ENCODE assay signal across 2 cellular contexts in genomic region chr10:31464552-31464951, GRCh38.
TF ChIP-seq lines count a peak whose summit lies in the region.

No MANE protein-coding gene starts in this region.

TF ChIP-seq in HepG2, 621 proteins besides CTCF, POLR2A, EP300 and RAD21:
- TF ChIP-seq ZNF512 (CRISPR knock-in tag; IDR thresholded peaks at IDR 0.05) (no peak), MED1 (CRISPR knock-in tag; IDR thresholded peaks at IDR 0.05) (no peak), ZNF484 (CRISPR knock-in tag; IDR thresholded peaks at IDR 0.05; ENCODE audit: borderline replicate concordance, low read depth) (no peak), ZNF136 (CRISPR knock-in tag; IDR thresholded peaks at IDR 0.05; ENCODE audit: low read depth) (peak; percentile 84; the same call in 1 of the 2 replicates), ZFP1 (CRISPR knock-in tag; IDR thresholded peaks at IDR 0.05) (peak; percentile 64; the same call in 1 of the 2 replicates), PRPF4 (IDR thresholded peaks at IDR 0.05; ENCODE audit: low read depth, low read length, poor library complexity, severe bottlenecking) (no peak), ZNF781 (CRISPR knock-in tag; IDR thresholded peaks at IDR 0.05; ENCODE audit: borderline replicate concordance, not compliant biosample characterization) (no peak), ZNF20 (CRISPR knock-in tag; IDR thresholded peaks at IDR 0.05) (no peak)
- TF ChIP-seq, protein P1, sequence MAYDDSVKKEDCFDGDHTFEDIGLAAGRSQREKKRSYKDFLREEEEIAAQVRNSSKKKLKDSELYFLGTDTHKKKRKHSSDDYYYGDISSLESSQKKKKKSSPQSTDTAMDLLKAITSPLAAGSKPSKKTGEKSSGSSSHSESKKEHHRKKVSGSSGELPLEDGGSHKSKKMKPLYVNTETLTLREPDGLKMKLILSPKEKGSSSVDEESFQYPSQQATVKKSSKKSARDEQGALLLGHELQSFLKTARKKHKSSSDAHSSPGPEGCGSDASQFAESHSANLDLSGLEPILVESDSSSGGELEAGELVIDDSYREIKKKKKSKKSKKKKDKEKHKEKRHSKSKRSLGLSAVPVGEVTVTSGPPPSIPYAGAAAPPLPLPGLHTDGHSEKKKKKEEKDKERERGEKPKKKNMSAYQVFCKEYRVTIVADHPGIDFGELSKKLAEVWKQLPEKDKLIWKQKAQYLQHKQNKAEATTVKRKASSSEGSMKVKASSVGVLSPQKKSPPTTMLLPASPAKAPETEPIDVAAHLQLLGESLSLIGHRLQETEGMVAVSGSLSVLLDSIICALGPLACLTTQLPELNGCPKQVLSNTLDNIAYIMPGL (CRISPR knock-in tag; IDR thresholded peaks at IDR 0.05; ENCODE audit: borderline replicate concordance in 1 of 2, low read depth in 1 of 2): no peak

TF ChIP-seq in GM12878, 131 proteins besides CTCF, POLR2A, EP300 and RAD21 (continued from another document):
- TF ChIP-seq TCF3 (IDR thresholded peaks at IDR 0.05; ENCODE audit: borderline replicate concordance, insufficient read depth, low read depth, low read length) (no peak), MYC (IDR thresholded peaks at IDR 0.05; ENCODE audit: insufficient read depth, insufficient read length, insufficient replicate concordance, low read length, severe bottlenecking) (no peak), IRF5 (IDR thresholded peaks at IDR 0.05; ENCODE audit: borderline replicate concordance) (no peak), POU2F2 (IDR thresholded peaks at IDR 0.05; ENCODE audit: borderline replicate concordance, low read depth, low read length) (peak; percentile 69; the same call in 1 of the 3 replicates), TCF7 (IDR thresholded peaks at IDR 0.05; ENCODE audit: borderline replicate concordance) (0 out of 2 replicates have a peak, but pooled peaks have one; percentile 23), MYB (IDR thresholded peaks at IDR 0.05; ENCODE audit: borderline replicate concordance, low read depth, low read length) (no peak), RFX5 (IDR thresholded peaks at IDR 0.05; ENCODE audit: low read depth, low read length) (no peak), ZSCAN29 (IDR thresholded peaks at IDR 0.05) (no peak), CBX5 (IDR thresholded peaks at IDR 0.05; ENCODE audit: low read depth) (peak; percentile 85)
